8 cellular contexts compared by ENCODE assay signal in genomic region chr12:22624573-22624907, GRCh38. TPM values are rescaled to one million over a fixed set of nuclear protein-coding genes. Genes with fewer than 3 reads are reported as not detected.
DNase-seq lines count a peak whose midpoint lies in the region; ATAC-seq and TF ChIP-seq lines count a peak whose summit lies in the region.

No MANE protein-coding gene starts in this region.

- WGBS in mesodermal cell (ENCODE audit: insufficient coverage in 2 of 2), 2 experiments, result 40 to 41% methylated on average over 5 to 11 of the region's 11 CpGs

- no peak for TF ChIP-seq CTCF in chondrocyte (IDR thresholded peaks at IDR 0.05)

- H3K9me3 ChIP-seq in Karpas-422 (ENCODE audit: low read length), result no peaks in the 10 kb centered on the region
- H3K9me3 ChIP-seq in mesodermal cell (ENCODE audit: control insufficient read depth, low read length), result no peaks in the 10 kb centered on the region

- H3K4me3 ChIP-seq in Karpas-422 (ENCODE audit: low read length), result peak overlapping the region; percentile 83
- peak overlapping the region; percentile 89 for H3K4me3 ChIP-seq in mesodermal cell (ENCODE audit: extremely low read depth, insufficient read depth, low read length, poor library complexity, severe bottlenecking)

- H2AFZ ChIP-seq in Karpas-422 (ENCODE audit: low read length), result peak overlapping the region; percentile 83; the same call in 1 of the 2 replicates

- H3K27ac ChIP-seq in Karpas-422 (ENCODE audit: low read length) (no peak overlapping the region), mesodermal cell (ENCODE audit: low read depth, low read length, severe bottlenecking) (peak overlapping the region; percentile 95)

- peaks cover 33% of the 10 kb centered on the region for H4K20me1 ChIP-seq in Karpas-422 (ENCODE audit: insufficient read depth, low read depth, low read length)

- H3K4me1 ChIP-seq in Karpas-422 (ENCODE audit: low read length) (peaks cover 37% of the 10 kb centered on the region), mesodermal cell (ENCODE audit: control insufficient read depth, insufficient read depth, low read length, poor library complexity, severe bottlenecking) (peaks cover 5% of the 10 kb centered on the region)

- peak overlapping the region; percentile 84 for H3K4me3 Mint-ChIP-seq in chondrocyte (ENCODE audit: unreplicated experiment)

- no peaks in the 10 kb centered on the region for H3K36me3 Mint-ChIP-seq in chondrocyte (ENCODE audit: low read depth)

- H3K9me3 Mint-ChIP-seq in chondrocyte (ENCODE audit: low read depth), result no peaks in the 10 kb centered on the region

- no peaks in the 10 kb centered on the region for H3K9me2 ChIP-seq in Karpas-422 (replicated peaks; ENCODE audit: insufficient read depth, low read length)

- ATAC-seq in HG03045 (IDR thresholded peaks at IDR 0.05; ENCODE audit: unreplicated experiment) (no peak), GM21381 (IDR thresholded peaks at IDR 0.05; ENCODE audit: unreplicated experiment) (no peak)

- H3K9ac ChIP-seq in Karpas-422 (ENCODE audit: low read length), result peak overlapping the region; percentile 92

- no peaks in the 10 kb centered on the region for H3K27me3 Mint-ChIP-seq in chondrocyte (ENCODE audit: low read depth)

- DNase-seq in DMS79 treated with DMSO at 0.1 percent for 48 hours (lab: John Stamatoyannopoulos, UW) (peak; percentile 83), DMS79 (lab: John Stamatoyannopoulos, UW) (no peak), Karpas-422 (no peak), chondrocyte (ENCODE audit: low spot score) (no peak), NCI-H1436 (lab: John Stamatoyannopoulos, UW) (no peak)

- peaks cover 46% of the 10 kb centered on the region for H3K79me2 ChIP-seq in Karpas-422 (ENCODE audit: low read length)

- H3K36me3 ChIP-seq in Karpas-422 (ENCODE audit: insufficient read depth, low read length), result peaks cover 6% of the 10 kb centered on the region; the same call in 1 of the 2 replicates
- no peaks in the 10 kb centered on the region for H3K36me3 ChIP-seq in mesodermal cell (ENCODE audit: control insufficient read depth, insufficient read depth, low read length)

- peaks cover 40% of the 10 kb centered on the region for H3K4me1 Mint-ChIP-seq in chondrocyte (ENCODE audit: low read depth)

- peak overlapping the region; percentile 97 for H3K27ac Mint-ChIP-seq in chondrocyte (ENCODE audit: unreplicated experiment)

- H3K4me2 ChIP-seq in Karpas-422 (ENCODE audit: low read depth, low read length, poor library complexity, severe bottlenecking), result peak overlapping the region; percentile 83

- H3K27me3 ChIP-seq in Karpas-422 (ENCODE audit: low read length), result no peaks in the 10 kb centered on the region

RNA-seq across cellular contexts. Expression of gene ETNK1, which starts 0.4 kb away (rescaled TPM):
- 43.9 and 93.7 TPM in 2 replicates for total RNA-seq in Karpas-422 (2014; rRNA removed; shearing (Covaris generic); ENCODE audit: low replicate concordance)
- total RNA-seq in chondrocyte, result 30.8 to 37.5 TPM (median 32.8 TPM) in 3 replicates
- 42.8 TPM for polyA plus RNA-seq in mesodermal cell (2013, experiment 1 of 2)
- polyA plus RNA-seq in mesodermal cell (2013, experiment 2 of 2), result 44.6 TPM
